ENCODE assay signal across 1 cellular context in the genomic region with DNA sequence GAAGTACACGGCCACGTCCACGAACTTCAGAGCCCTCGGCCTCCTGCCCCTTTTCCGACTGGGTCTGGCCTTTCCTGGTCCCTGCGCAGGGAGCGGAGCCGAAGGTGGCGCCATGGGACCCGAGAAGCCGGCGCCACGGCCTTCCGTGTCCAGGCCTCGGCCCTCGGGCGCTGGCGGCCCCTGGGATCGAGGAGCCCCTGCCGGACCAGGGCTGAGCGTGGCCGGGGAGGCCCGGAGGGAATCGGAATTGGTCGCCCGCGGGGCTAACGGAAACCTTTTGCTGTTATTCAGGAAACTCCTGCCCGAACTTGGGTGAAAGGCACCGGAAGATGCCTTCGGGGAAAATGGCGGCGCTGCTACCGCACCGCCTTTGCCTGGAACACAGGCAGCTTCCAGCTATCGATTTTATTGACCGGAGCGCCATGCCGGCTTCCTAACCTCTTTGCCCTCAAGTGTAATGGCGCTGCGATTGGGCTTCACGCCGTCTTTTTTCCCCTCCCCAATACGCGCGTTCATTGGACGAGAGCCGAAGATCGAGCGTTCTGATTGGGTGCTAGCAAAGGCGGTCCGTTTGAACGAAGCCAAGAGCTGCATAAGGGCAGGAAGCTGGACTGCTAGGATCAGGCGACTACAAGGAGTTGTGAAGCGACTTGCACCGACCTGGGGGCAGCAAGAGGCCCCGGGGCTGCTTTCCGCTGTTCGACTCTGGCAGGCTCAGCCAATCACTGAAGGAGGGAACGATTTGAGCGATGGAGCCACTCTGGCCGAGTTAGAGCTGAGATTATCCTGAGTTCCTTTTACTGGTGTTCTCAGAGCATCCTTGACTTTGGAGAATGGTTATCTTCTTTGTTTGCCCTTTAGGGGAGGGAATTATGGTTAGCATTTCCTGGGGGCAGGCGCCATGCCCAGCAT.
A peak's percentile ranks its signal among the peaks of the same experiment; 100 is the strongest.
TF ChIP-seq lines count a peak whose summit lies in the region.

A gene (minus strand): TSS at position 462 of the 912 bp plus-strand sequence. CDS start 348 bp downstream, at position 114.

TF ChIP-seq in K562, 482 proteins besides CTCF, POLR2A, EP300 and RAD21 (continued from another document and continues in another):
- TF ChIP-seq, protein P1, sequence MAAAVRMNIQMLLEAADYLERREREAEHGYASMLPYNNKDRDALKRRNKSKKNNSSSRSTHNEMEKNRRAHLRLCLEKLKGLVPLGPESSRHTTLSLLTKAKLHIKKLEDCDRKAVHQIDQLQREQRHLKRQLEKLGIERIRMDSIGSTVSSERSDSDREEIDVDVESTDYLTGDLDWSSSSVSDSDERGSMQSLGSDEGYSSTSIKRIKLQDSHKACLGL (CRISPR knock-in tag; IDR thresholded peaks at IDR 0.05; ENCODE audit: borderline replicate concordance, poor library complexity, severe bottlenecking), result no peak
- TF ChIP-seq SIN3A (IDR thresholded peaks at IDR 0.05; ENCODE audit: borderline replicate concordance in 2 of 2, control insufficient read depth in 1 of 2, low read depth in 2 of 2, low read length in 2 of 2), result no peak
- TF ChIP-seq DPF2 (IDR thresholded peaks at IDR 0.05), result no peak
- peak; percentile 94 for TF ChIP-seq CHD2 (IDR thresholded peaks at IDR 0.05; ENCODE audit: low read depth, low read length)
- peak; percentile 80 for TF ChIP-seq RBM22 (IDR thresholded peaks at IDR 0.05; ENCODE audit: low read depth, low read length, poor library complexity, severe bottlenecking)
- peak; percentile 28; the same call in 1 of the 2 replicates for TF ChIP-seq ZNF316 (IDR thresholded peaks at IDR 0.05)
- TF ChIP-seq, protein P2, sequence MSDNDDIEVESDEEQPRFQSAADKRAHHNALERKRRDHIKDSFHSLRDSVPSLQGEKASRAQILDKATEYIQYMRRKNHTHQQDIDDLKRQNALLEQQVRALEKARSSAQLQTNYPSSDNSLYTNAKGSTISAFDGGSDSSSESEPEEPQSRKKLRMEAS (CRISPR knock-in tag; IDR thresholded peaks at IDR 0.05), result no peak
- TF ChIP-seq, protein P3, sequence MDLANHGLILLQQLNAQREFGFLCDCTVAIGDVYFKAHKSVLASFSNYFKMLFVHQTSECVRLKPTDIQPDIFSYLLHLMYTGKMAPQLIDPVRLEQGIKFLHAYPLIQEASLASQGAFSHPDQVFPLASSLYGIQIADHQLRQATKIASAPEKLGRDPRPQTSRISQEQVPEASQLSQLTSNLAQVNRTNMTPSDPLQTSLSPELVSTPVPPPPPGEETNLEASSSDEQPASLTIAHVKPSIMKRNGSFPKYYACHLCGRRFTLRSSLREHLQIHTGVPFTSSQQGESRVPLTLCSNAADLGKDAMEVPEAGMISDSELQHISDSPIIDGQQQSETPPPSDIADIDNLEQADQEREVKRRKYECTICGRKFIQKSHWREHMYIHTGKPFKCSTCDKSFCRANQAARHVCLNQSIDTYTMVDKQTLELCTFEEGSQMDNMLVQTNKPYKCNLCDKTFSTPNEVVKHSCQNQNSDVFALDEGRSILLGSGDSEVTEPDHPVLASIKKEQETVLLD (IDR thresholded peaks at IDR 0.05), result no peak
- TF ChIP-seq NR1H2 (CRISPR knock-in tag; IDR thresholded peaks at IDR 0.05), result no peak; the same call in 1 of the 2 replicates
- TF ChIP-seq CCNT2 (IDR thresholded peaks at IDR 0.05; ENCODE audit: borderline replicate concordance, extremely low read depth, insufficient read length, low read depth, low read length), result no peak
- no peak for TF ChIP-seq BRF1 (IDR thresholded peaks at IDR 0.05; ENCODE audit: borderline replicate concordance, extremely low read depth, insufficient read length)
- no peak; a peak in 1 of 4 replicates for TF ChIP-seq TEAD1 (CRISPR knock-in tag; IDR thresholded peaks at IDR 0.05)
- no peak for TF ChIP-seq KDM1A (IDR thresholded peaks at IDR 0.05)
- TF ChIP-seq FOXJ2 (tag; IDR thresholded peaks at IDR 0.05), result no peak
- TF ChIP-seq, protein P4, sequence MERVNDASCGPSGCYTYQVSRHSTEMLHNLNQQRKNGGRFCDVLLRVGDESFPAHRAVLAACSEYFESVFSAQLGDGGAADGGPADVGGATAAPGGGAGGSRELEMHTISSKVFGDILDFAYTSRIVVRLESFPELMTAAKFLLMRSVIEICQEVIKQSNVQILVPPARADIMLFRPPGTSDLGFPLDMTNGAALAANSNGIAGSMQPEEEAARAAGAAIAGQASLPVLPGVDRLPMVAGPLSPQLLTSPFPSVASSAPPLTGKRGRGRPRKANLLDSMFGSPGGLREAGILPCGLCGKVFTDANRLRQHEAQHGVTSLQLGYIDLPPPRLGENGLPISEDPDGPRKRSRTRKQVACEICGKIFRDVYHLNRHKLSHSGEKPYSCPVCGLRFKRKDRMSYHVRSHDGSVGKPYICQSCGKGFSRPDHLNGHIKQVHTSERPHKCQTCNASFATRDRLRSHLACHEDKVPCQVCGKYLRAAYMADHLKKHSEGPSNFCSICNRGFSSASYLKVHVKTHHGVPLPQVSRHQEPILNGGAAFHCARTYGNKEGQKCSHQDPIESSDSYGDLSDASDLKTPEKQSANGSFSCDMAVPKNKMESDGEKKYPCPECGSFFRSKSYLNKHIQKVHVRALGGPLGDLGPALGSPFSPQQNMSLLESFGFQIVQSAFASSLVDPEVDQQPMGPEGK (CRISPR knock-in tag; IDR thresholded peaks at IDR 0.05; ENCODE audit: borderline replicate concordance), result no peak
- TF ChIP-seq NEUROD1 (IDR thresholded peaks at IDR 0.05; ENCODE audit: borderline replicate concordance, low read depth, low read length, partially characterized antibody), result peak; percentile 99
- TF ChIP-seq, protein P5, sequence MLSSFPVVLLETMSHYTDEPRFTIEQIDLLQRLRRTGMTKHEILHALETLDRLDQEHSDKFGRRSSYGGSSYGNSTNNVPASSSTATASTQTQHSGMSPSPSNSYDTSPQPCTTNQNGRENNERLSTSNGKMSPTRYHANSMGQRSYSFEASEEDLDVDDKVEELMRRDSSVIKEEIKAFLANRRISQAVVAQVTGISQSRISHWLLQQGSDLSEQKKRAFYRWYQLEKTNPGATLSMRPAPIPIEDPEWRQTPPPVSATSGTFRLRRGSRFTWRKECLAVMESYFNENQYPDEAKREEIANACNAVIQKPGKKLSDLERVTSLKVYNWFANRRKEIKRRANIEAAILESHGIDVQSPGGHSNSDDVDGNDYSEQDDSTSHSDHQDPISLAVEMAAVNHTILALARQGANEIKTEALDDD (IDR thresholded peaks at IDR 0.05), result no peak; the same call in 1 of the 2 replicates
- TF ChIP-seq, protein P6, sequence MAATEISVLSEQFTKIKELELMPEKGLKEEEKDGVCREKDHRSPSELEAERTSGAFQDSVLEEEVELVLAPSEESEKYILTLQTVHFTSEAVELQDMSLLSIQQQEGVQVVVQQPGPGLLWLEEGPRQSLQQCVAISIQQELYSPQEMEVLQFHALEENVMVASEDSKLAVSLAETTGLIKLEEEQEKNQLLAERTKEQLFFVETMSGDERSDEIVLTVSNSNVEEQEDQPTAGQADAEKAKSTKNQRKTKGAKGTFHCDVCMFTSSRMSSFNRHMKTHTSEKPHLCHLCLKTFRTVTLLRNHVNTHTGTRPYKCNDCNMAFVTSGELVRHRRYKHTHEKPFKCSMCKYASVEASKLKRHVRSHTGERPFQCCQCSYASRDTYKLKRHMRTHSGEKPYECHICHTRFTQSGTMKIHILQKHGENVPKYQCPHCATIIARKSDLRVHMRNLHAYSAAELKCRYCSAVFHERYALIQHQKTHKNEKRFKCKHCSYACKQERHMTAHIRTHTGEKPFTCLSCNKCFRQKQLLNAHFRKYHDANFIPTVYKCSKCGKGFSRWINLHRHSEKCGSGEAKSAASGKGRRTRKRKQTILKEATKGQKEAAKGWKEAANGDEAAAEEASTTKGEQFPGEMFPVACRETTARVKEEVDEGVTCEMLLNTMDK (IDR thresholded peaks at IDR 0.05; ENCODE audit: borderline replicate concordance, insufficient read depth, low read depth, low read length, poor library complexity, severe bottlenecking), result no peak
- TF ChIP-seq PYGO2 (tag; IDR thresholded peaks at IDR 0.05), result 0 out of 2 replicates have a peak, but pooled peaks have one; percentile 22
- no peak for TF ChIP-seq ZBED1 (IDR thresholded peaks at IDR 0.05)
- TF ChIP-seq ZNF583 (CRISPR knock-in tag; IDR thresholded peaks at IDR 0.05), result no peak
- no peak for TF ChIP-seq MED1 (CRISPR knock-in tag; IDR thresholded peaks at IDR 0.05; ENCODE audit: borderline replicate concordance)
- TF ChIP-seq NUFIP1 (IDR thresholded peaks at IDR 0.05; ENCODE audit: partially characterized antibody), result no peak
- TF ChIP-seq, protein P7, sequence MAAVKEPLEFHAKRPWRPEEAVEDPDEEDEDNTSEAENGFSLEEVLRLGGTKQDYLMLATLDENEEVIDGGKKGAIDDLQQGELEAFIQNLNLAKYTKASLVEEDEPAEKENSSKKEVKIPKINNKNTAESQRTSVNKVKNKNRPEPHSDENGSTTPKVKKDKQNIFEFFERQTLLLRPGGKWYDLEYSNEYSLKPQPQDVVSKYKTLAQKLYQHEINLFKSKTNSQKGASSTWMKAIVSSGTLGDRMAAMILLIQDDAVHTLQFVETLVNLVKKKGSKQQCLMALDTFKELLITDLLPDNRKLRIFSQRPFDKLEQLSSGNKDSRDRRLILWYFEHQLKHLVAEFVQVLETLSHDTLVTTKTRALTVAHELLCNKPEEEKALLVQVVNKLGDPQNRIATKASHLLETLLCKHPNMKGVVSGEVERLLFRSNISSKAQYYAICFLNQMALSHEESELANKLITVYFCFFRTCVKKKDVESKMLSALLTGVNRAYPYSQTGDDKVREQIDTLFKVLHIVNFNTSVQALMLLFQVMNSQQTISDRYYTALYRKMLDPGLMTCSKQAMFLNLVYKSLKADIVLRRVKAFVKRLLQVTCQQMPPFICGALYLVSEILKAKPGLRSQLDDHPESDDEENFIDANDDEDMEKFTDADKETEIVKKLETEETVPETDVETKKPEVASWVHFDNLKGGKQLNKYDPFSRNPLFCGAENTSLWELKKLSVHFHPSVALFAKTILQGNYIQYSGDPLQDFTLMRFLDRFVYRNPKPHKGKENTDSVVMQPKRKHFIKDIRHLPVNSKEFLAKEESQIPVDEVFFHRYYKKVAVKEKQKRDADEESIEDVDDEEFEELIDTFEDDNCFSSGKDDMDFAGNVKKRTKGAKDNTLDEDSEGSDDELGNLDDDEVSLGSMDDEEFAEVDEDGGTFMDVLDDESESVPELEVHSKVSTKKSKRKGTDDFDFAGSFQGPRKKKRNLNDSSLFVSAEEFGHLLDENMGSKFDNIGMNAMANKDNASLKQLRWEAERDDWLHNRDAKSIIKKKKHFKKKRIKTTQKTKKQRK (IDR thresholded peaks at IDR 0.05; ENCODE audit: borderline replicate concordance, low read depth, low read length), result no peak
- TF ChIP-seq, protein P8, sequence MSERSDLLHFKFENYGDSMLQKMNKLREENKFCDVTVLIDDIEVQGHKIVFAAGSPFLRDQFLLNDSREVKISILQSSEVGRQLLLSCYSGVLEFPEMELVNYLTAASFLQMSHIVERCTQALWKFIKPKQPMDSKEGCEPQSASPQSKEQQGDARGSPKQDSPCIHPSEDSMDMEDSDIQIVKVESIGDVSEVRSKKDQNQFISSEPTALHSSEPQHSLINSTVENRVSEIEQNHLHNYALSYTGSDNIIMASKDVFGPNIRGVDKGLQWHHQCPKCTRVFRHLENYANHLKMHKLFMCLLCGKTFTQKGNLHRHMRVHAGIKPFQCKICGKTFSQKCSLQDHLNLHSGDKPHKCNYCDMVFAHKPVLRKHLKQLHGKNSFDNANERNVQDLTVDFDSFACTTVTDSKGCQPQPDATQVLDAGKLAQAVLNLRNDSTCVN (CRISPR knock-in tag; IDR thresholded peaks at IDR 0.05), result no peak
- TF ChIP-seq BACH1 (tag; IDR thresholded peaks at IDR 0.05), result no peak
- peak; percentile 67 for TF ChIP-seq L3MBTL2 (IDR thresholded peaks at IDR 0.05)
- no peak for TF ChIP-seq POLR2AphosphoS2 (IDR thresholded peaks at IDR 0.05; ENCODE audit: low read length)
- TF ChIP-seq, protein P9, sequence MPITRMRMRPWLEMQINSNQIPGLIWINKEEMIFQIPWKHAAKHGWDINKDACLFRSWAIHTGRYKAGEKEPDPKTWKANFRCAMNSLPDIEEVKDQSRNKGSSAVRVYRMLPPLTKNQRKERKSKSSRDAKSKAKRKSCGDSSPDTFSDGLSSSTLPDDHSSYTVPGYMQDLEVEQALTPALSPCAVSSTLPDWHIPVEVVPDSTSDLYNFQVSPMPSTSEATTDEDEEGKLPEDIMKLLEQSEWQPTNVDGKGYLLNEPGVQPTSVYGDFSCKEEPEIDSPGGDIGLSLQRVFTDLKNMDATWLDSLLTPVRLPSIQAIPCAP (CRISPR knock-in tag; IDR thresholded peaks at IDR 0.05; ENCODE audit: borderline replicate concordance), result no peak
- TF ChIP-seq PHB2 (IDR thresholded peaks at IDR 0.05; ENCODE audit: low read depth), result no peak
- no peak for TF ChIP-seq GABPB2 (CRISPR knock-in tag; conservative IDR thresholded peaks at IDR 0.05)
- TF ChIP-seq SETDB1 (IDR thresholded peaks at IDR 0.05; ENCODE audit: low read length), result no peak
- TF ChIP-seq ZNF253 (CRISPR knock-in tag; conservative IDR thresholded peaks at IDR 0.05), result no peak
- TF ChIP-seq, protein P10, sequence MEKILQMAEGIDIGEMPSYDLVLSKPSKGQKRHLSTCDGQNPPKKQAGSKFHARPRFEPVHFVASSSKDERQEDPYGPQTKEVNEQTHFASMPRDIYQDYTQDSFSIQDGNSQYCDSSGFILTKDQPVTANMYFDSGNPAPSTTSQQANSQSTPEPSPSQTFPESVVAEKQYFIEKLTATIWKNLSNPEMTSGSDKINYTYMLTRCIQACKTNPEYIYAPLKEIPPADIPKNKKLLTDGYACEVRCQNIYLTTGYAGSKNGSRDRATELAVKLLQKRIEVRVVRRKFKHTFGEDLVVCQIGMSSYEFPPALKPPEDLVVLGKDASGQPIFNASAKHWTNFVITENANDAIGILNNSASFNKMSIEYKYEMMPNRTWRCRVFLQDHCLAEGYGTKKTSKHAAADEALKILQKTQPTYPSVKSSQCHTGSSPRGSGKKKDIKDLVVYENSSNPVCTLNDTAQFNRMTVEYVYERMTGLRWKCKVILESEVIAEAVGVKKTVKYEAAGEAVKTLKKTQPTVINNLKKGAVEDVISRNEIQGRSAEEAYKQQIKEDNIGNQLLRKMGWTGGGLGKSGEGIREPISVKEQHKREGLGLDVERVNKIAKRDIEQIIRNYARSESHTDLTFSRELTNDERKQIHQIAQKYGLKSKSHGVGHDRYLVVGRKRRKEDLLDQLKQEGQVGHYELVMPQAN (IDR thresholded peaks at IDR 0.05; ENCODE audit: borderline replicate concordance), result peak; percentile 47; the same call in 1 of the 2 replicates
- TF ChIP-seq POU5F1 (IDR thresholded peaks at IDR 0.05; ENCODE audit: borderline replicate concordance, low read depth, low read length, partially characterized antibody), result no peak
- peak; percentile 88 for TF ChIP-seq PHF8 (IDR thresholded peaks at IDR 0.05; ENCODE audit: borderline replicate concordance, low read length)
- TF ChIP-seq SOX6 (IDR thresholded peaks at IDR 0.05), result no peak
- no peak for TF ChIP-seq ZNF140 (CRISPR knock-in tag; IDR thresholded peaks at IDR 0.05)
- TF ChIP-seq, protein P11, sequence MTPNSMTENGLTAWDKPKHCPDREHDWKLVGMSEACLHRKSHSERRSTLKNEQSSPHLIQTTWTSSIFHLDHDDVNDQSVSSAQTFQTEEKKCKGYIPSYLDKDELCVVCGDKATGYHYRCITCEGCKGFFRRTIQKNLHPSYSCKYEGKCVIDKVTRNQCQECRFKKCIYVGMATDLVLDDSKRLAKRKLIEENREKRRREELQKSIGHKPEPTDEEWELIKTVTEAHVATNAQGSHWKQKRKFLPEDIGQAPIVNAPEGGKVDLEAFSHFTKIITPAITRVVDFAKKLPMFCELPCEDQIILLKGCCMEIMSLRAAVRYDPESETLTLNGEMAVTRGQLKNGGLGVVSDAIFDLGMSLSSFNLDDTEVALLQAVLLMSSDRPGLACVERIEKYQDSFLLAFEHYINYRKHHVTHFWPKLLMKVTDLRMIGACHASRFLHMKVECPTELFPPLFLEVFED (CRISPR knock-in tag; conservative IDR thresholded peaks at IDR 0.05), result no peak
- TF ChIP-seq EGR1 (conservative IDR thresholded peaks at IDR 0.05), result no peak
- no peak for TF ChIP-seq ZNF124 (CRISPR knock-in tag; IDR thresholded peaks at IDR 0.05)
- TF ChIP-seq KHSRP (IDR thresholded peaks at IDR 0.05), result no peak
- no peak for TF ChIP-seq ZEB2 (IDR thresholded peaks at IDR 0.05)
- no peak for TF ChIP-seq STAG1 (CRISPR knock-in tag; IDR thresholded peaks at IDR 0.05; ENCODE audit: borderline replicate concordance)
- peak; percentile 88 for TF ChIP-seq POLR2G (IDR thresholded peaks at IDR 0.05; ENCODE audit: low read depth, low read length)
